In genomic region chr18:10797882-10798281, GRCh38 we compare ENCODE assay signal across 14 cellular contexts.
DNase-seq lines count a peak whose midpoint lies in the region; ATAC-seq and TF ChIP-seq lines count a peak whose summit lies in the region.
"Had no signal": no experiment of that assay in that cellular context is flagged by ENCODE, and none has a peak within 500 bp of the region (broad histone marks: within the 10 kb centered on the region; RNA-seq: fewer than 3 reads in every experiment).

No MANE protein-coding gene starts in this region.

- TF ChIP-seq CTCF in OCI-LY1 (IDR thresholded peaks at IDR 0.05; ENCODE audit: low read length) (no peak), WERI-Rb-1 (IDR thresholded peaks at IDR 0.05; ENCODE audit: low read depth, low read length) (no peak)
- no peak for TF ChIP-seq CTCF in activated CD8-positive, alpha-beta T cell treated with anti-CD3 and anti-CD28 coated beads for 36 hours (IDR thresholded peaks at IDR 0.05)

- no peaks in the 10 kb centered on the region for H3K4me1 Mint-ChIP-seq in activated CD8-positive, alpha-beta T cell treated with anti-CD3 and anti-CD28 coated beads for 36 hours (ENCODE audit: low read depth)
- H3K4me1 Mint-ChIP-seq: activated naive CD8-positive, alpha-beta T cell treated with anti-CD3 and anti-CD28 coated beads, Interleukin-2, amount 50 U/mL, for 24 hours; central memory CD8-positive, alpha-beta T cell had no signal

- no peaks in the 10 kb centered on the region for H3K9me3 Mint-ChIP-seq in activated CD8-positive, alpha-beta T cell treated with anti-CD3 and anti-CD28 coated beads for 36 hours
- H3K9me3 Mint-ChIP-seq: activated naive CD8-positive, alpha-beta T cell treated with anti-CD3 and anti-CD28 coated beads, Interleukin-2, amount 50 U/mL, for 24 hours; central memory CD8-positive, alpha-beta T cell had no signal

- H3K27ac Mint-ChIP-seq in activated CD8-positive, alpha-beta T cell treated with anti-CD3 and anti-CD28 coated beads for 36 hours, result no peak overlapping the region
- H3K27ac Mint-ChIP-seq: activated naive CD8-positive, alpha-beta T cell treated with anti-CD3 and anti-CD28 coated beads, Interleukin-2, amount 50 U/mL, for 24 hours had no signal

- H3K36me3 ChIP-seq in OCI-LY1 (ENCODE audit: insufficient read depth, low read length) (no peaks in the 10 kb centered on the region), WERI-Rb-1 (no peaks in the 10 kb centered on the region)
- H3K36me3 ChIP-seq: uterus had no signal

- H3K4me2 ChIP-seq in OCI-LY1 (ENCODE audit: low read length), result no peak overlapping the region

- H3K4me1 ChIP-seq in OCI-LY1 (ENCODE audit: insufficient read depth, low read length, severe bottlenecking), result peaks cover 42% of the 10 kb centered on the region
- H3K4me1 ChIP-seq: uterus had no signal

- H3K4me3 Mint-ChIP-seq in activated CD8-positive, alpha-beta T cell treated with anti-CD3 and anti-CD28 coated beads for 36 hours, result no peak overlapping the region
- H3K4me3 Mint-ChIP-seq: activated naive CD8-positive, alpha-beta T cell treated with anti-CD3 and anti-CD28 coated beads, Interleukin-2, amount 50 U/mL, for 24 hours; central memory CD8-positive, alpha-beta T cell had no signal

- H2AFZ ChIP-seq in OCI-LY1 (ENCODE audit: low read length), result no peak overlapping the region

- no peaks in the 10 kb centered on the region for H3K36me3 Mint-ChIP-seq in activated CD8-positive, alpha-beta T cell treated with anti-CD3 and anti-CD28 coated beads for 36 hours (ENCODE audit: low read depth)

- POLR2A ChIA-PET in activated CD8-positive, alpha-beta T cell treated with anti-CD3 and anti-CD28 coated beads for 36 hours (lab: Charles Lee), result no interaction called here

- no peaks in the 10 kb centered on the region for H4K20me1 ChIP-seq in OCI-LY1 (ENCODE audit: insufficient read depth, low read length)

- H3K27ac ChIP-seq in OCI-LY1 (ENCODE audit: low read depth, low read length, poor library complexity, severe bottlenecking), result peak overlapping the region; percentile 90
- H3K27ac ChIP-seq in WERI-Rb-1, result no peak overlapping the region
- H3K27ac ChIP-seq: uterus had no signal

- no peaks in the 10 kb centered on the region for H3F3A ChIP-seq in OCI-LY1 (ENCODE audit: insufficient read depth, low read length)

- peak overlapping the region; percentile 8; the same call in 1 of the 2 replicates for H3K9ac ChIP-seq in OCI-LY1 (ENCODE audit: low read length)

- CTCF ChIA-PET in activated CD8-positive, alpha-beta T cell treated with anti-CD3 and anti-CD28 coated beads for 36 hours (lab: Charles Lee), result interaction anchor here (0.8 kb wide), 1 partner anchor 12 kb away, joined by 3 read pairs; no protein-coding TSS in a partner anchor

- intact Hi-C loops in activated CD8-positive, alpha-beta T cell treated with anti-CD3 and anti-CD28 coated beads for 36 hours (cut with micrococcal nuclease), result no loop called here

- H3K4me3 ChIP-seq in OCI-LY1 (ENCODE audit: low read depth, low read length, poor library complexity, severe bottlenecking), result no peak overlapping the region
- no peak overlapping the region for H3K4me3 ChIP-seq in WERI-Rb-1 (ENCODE audit: low read depth, low read length)
- H3K4me3 ChIP-seq: uterus had no signal

- peaks cover 2% of the 10 kb centered on the region for H3K27me3 Mint-ChIP-seq in activated CD8-positive, alpha-beta T cell treated with anti-CD3 and anti-CD28 coated beads for 36 hours
- H3K27me3 Mint-ChIP-seq: central memory CD8-positive, alpha-beta T cell had no signal

- H3K27me3 ChIP-seq in OCI-LY1 (ENCODE audit: insufficient read depth, low read length) (no peaks in the 10 kb centered on the region; the same call in 1 of the 2 replicates), WERI-Rb-1 (ENCODE audit: insufficient read depth, low read depth, severe bottlenecking) (peaks cover 3% of the 10 kb centered on the region)
- H3K27me3 ChIP-seq: uterus had no signal

- no peaks in the 10 kb centered on the region for H3K9me2 ChIP-seq in OCI-LY1 (ENCODE audit: low read depth, low read length)

- H3K9me3 ChIP-seq in OCI-LY1 (ENCODE audit: low read length) (no peaks in the 10 kb centered on the region), WERI-Rb-1 (ENCODE audit: severe bottlenecking) (no peaks in the 10 kb centered on the region)
- H3K9me3 ChIP-seq: uterus had no signal

- no peak for ATAC-seq in activated CD8-positive, alpha-beta T cell treated with anti-CD3 and anti-CD28 coated beads for 36 hours
- ATAC-seq: activated CD4-positive, CD25-positive, alpha-beta regulatory T cell treated with anti-CD3 and anti-CD28 coated beads, Interleukin-2, amount 50 U/mL, for 24 hours; activated naive CD8-positive, alpha-beta T cell treated with anti-CD3 and anti-CD28 coated beads, Interleukin-2, amount 50 U/mL, for 24 hours had no signal

- no peaks in the 10 kb centered on the region for H3K79me2 ChIP-seq in OCI-LY1 (ENCODE audit: insufficient read depth, low read length)

- peak; percentile 95 for DNase-seq in DMS79 treated with DMSO at 0.1 percent for 48 hours (lab: John Stamatoyannopoulos, UW)
- peak; percentile 64 for DNase-seq in NCI-H128 (lab: John Stamatoyannopoulos, UW; ENCODE audit: unreplicated experiment)
- DNase-seq in iPS-NIHi11 (ENCODE audit: low spot score), result peak; percentile 30
- no peak for DNase-seq in WERI-Rb-1
- no peak for DNase-seq in cortex of kidney (lab: John Stamatoyannopoulos, UW)
- DNase-seq in activated CD8-positive, alpha-beta T cell treated with anti-CD3 and anti-CD28 coated beads for 36 hours, result no peak
- no peak for DNase-seq in kidney tubule cell (ENCODE audit: low spot score)
- DNase-seq: activated naive CD8-positive, alpha-beta T cell treated with anti-CD3 and anti-CD28 coated beads, Interleukin-2, amount 50 U/mL, for 24 hours; NCI-H446 treated with DMSO at 0.1 percent for 48 hours; stimulated activated CD4-positive, alpha-beta T cell treated with anti-CD3 and anti-CD28 coated beads, Interleukin-2, amount 100 ng/mL, for 48 hours; uterus had no signal

Comparison
In these comparisons a context has a peak if more than half of its experiments do, and no peak if none do; other contexts are left out.
1. DNase-seq: peak in DMS79 treated with DMSO at 0.1 percent for 48 hours (single experiment), NCI-H128 (single experiment) and iPS-NIHi11 (single experiment); none in WERI-Rb-1 (single experiment), cortex of kidney (single experiment), activated CD8-positive, alpha-beta T cell treated with anti-CD3 and anti-CD28 coated beads for 36 hours (single experiment) and kidney tubule cell (single experiment).